ENCODE assay signal across 21 cellular contexts in genomic region chr17:50804749-50805475, GRCh38. TPM values are rescaled to one million over a fixed set of nuclear protein-coding genes. Genes with fewer than 3 reads are reported as not detected.
"Had no signal": no experiment of that assay in that cellular context is flagged by ENCODE, and none has a peak within 500 bp of the region (broad histone marks: within the 10 kb centered on the region; RNA-seq: fewer than 3 reads in every experiment).

No MANE protein-coding gene starts in this region.

RNA-seq across cellular contexts. Expression of gene WFIKKN2, which starts 30.5 kb away (rescaled TPM):
- total RNA-seq: activated CD4-positive, alpha-beta memory T cell treated with anti-CD3 and anti-CD28 coated beads, Interleukin-2, amount 10 ng/mL, durations not matched to agents 7 days and 5 days; activated CD4-positive, alpha-beta T cell treated with anti-CD3 and anti-CD28 coated beads for 36 hours; activated CD4-positive, alpha-beta T cell treated with anti-CD3 and anti-CD28 coated beads, Interleukin-2, amount 10 ng/mL, durations not matched to agents 7 days and 5 days; activated CD8-positive, alpha-beta memory T cell treated with anti-CD3 and anti-CD28 coated beads, Interleukin-2, amount 10 ng/mL, durations not matched to agents 7 days and 5 days; activated CD8-positive, alpha-beta T cell treated with anti-CD3 and anti-CD28 coated beads, Interleukin-2, amount 10 ng/mL, durations not matched to agents 7 days and 5 days; activated naive CD4-positive, alpha-beta T cell treated with anti-CD3 and anti-CD28 coated beads for 36 hours; activated naive CD4-positive, alpha-beta T cell treated with anti-CD3 and anti-CD28 coated beads, Interleukin-2, amount 50 U/mL, for 72 hours; activated naive CD8-positive, alpha-beta T cell treated with anti-CD3 and anti-CD28 coated beads for 36 hours; activated T-helper 1 cell treated with anti-CD3 and anti-CD28 coated beads, Interleukin-12 subunit alpha, Interleukin-12 subunit beta, Interleukin-2, Interleukin-4 antibody, amounts not matched to agents 30 ng/mL and 10 ng/mL and 1 ng/mL, durations not matched to agents 14 hours and 24 hours and 36 hours; activated T-helper 17 cell treated with anti-CD3 and anti-CD28 coated beads, Interleukin-2, amount 50 U/mL, for 72 hours; bronchial epithelial cell; cardiac muscle cell; T-cell; T-helper 1 cell treated with Interleukin-12 subunit alpha and Interleukin-12 subunit beta and Interleukin-4 antibody, amounts not matched to agents 30 ng/mL and 1 ng/mL, for 36 hours; T-helper 17 cell; T-helper 2 cell treated with Interferon-gamma antibody and Interleukin-4, amounts not matched to agents 100 ng/mL and 5 ng/mL, for 36 hours had no signal
- polyA plus RNA-seq: aorta had no signal

RNA-seq across cellular contexts. Expression of gene ANKRD40CL, which starts 37.6 kb away (rescaled TPM):
- total RNA-seq: activated CD4-positive, alpha-beta memory T cell treated with anti-CD3 and anti-CD28 coated beads, Interleukin-2, amount 10 ng/mL, durations not matched to agents 7 days and 5 days; activated CD4-positive, alpha-beta T cell treated with anti-CD3 and anti-CD28 coated beads for 36 hours; activated CD4-positive, alpha-beta T cell treated with anti-CD3 and anti-CD28 coated beads, Interleukin-2, amount 10 ng/mL, durations not matched to agents 7 days and 5 days; activated CD8-positive, alpha-beta memory T cell treated with anti-CD3 and anti-CD28 coated beads, Interleukin-2, amount 10 ng/mL, durations not matched to agents 7 days and 5 days; activated CD8-positive, alpha-beta T cell treated with anti-CD3 and anti-CD28 coated beads, Interleukin-2, amount 10 ng/mL, durations not matched to agents 7 days and 5 days; activated naive CD4-positive, alpha-beta T cell treated with anti-CD3 and anti-CD28 coated beads for 36 hours; activated naive CD4-positive, alpha-beta T cell treated with anti-CD3 and anti-CD28 coated beads, Interleukin-2, amount 50 U/mL, for 72 hours; activated naive CD8-positive, alpha-beta T cell treated with anti-CD3 and anti-CD28 coated beads for 36 hours; activated T-helper 1 cell treated with anti-CD3 and anti-CD28 coated beads, Interleukin-12 subunit alpha, Interleukin-12 subunit beta, Interleukin-2, Interleukin-4 antibody, amounts not matched to agents 30 ng/mL and 10 ng/mL and 1 ng/mL, durations not matched to agents 14 hours and 24 hours and 36 hours; activated T-helper 17 cell treated with anti-CD3 and anti-CD28 coated beads, Interleukin-2, amount 50 U/mL, for 72 hours; adrenal gland; aorta; astrocyte; bronchial epithelial cell; cardiac muscle cell; chondrocyte; T-cell; T-helper 1 cell treated with Interleukin-12 subunit alpha and Interleukin-12 subunit beta and Interleukin-4 antibody, amounts not matched to agents 30 ng/mL and 1 ng/mL, for 36 hours; T-helper 17 cell; T-helper 2 cell treated with Interferon-gamma antibody and Interleukin-4, amounts not matched to agents 100 ng/mL and 5 ng/mL, for 36 hours; WTC11 had no signal
- polyA plus RNA-seq: adrenal gland, cardiac muscle cell had no signal
